ENCODE assay signal across 18 cellular contexts in genomic region chr1:222045816-222046215, GRCh38.
"Had no signal": no experiment of that assay in that cellular context is flagged by ENCODE, and none has a peak within 500 bp of the region (broad histone marks: within the 10 kb centered on the region; RNA-seq: fewer than 3 reads in every experiment).

No MANE protein-coding gene starts in this region.

- H3K36me3 ChIP-seq: adrenal gland, prostate gland had no signal

- H3K9me3 ChIP-seq: adrenal gland, prostate gland, testis had no signal

- DNase-seq: activated CD4-positive, alpha-beta T cell treated with anti-CD3 and anti-CD28 coated beads, Interleukin-2, amount 50 U/mL, for 1 hour; activated CD4-positive, CD25-positive, alpha-beta regulatory T cell treated with anti-CD3 and anti-CD28 coated beads, Interleukin-2, amount 50 U/mL, for 72 hours; activated CD8-positive, alpha-beta memory T cell treated with anti-CD3 and anti-CD28 coated beads, Interleukin-2, amount 50 U/mL, for 48 hours; activated effector memory CD4-positive, alpha-beta T cell treated with Interleukin-2 at 50 U/mL for 16 hours; activated T-cell treated with anti-CD3 and anti-CD28 coated beads, Interleukin-2, amount 50 U/mL, for 48 hours; adrenal gland; dorsolateral prefrontal cortex; foreskin keratinocyte; right cardiac atrium; stimulated activated CD4-positive, alpha-beta T cell treated with anti-CD3 and anti-CD28 coated beads, Interleukin-15, amount 100 ng/mL, for 24 hours; stimulated activated CD4-positive, alpha-beta T cell treated with anti-CD3 and anti-CD28 coated beads, Interleukin-2, amount 100 ng/mL, for 48 hours; testis had no signal

- H3K27me3 ChIP-seq: adrenal gland, dorsolateral prefrontal cortex, foreskin keratinocyte, testis had no signal

- H3K27ac ChIP-seq: adrenal gland, dorsolateral prefrontal cortex, foreskin keratinocyte, prostate gland, testis, VCaP had no signal

- H3K4me3 ChIP-seq: adrenal gland, dorsolateral prefrontal cortex, lung, prostate gland, skin epidermis, testis had no signal

- H3K4me1 ChIP-seq: foreskin keratinocyte, prostate gland, testis had no signal

- ATAC-seq: activated naive CD4-positive, alpha-beta T cell treated with anti-CD3 and anti-CD28 coated beads, Interleukin-2, amount 50 U/mL, for 72 hours; foreskin keratinocyte; left lobe of liver; right cardiac atrium had no signal
